20 cellular contexts compared by ENCODE assay signal in the genomic region with DNA sequence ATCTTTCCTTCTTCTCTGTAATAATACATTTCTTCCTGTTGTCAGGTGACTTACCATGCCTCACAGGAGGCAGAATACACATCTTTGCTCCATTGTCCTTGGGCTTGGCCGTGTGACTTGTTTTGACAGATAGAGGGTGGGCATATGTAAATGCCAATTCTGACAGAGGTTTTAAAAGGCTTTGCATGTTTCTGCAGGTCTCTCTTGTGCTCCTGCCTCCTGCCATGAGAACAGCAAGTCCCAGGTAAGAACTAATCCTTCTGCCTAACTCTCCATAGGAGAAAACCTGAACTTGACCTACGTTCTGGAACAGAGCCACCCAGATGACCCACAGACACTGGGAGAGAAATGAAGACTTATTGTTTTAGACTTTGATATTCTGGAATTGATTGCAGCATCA.
"Had no signal": no experiment of that assay in that cellular context is flagged by ENCODE, and none has a peak within 500 bp of the region (broad histone marks: within the 10 kb centered on the region; RNA-seq: fewer than 3 reads in every experiment).

No MANE protein-coding gene starts in this region.

- H3K4me3 ChIP-seq: ascending aorta, K562, Peyer's patch had no signal

- H3K27ac ChIP-seq: ascending aorta, Peyer's patch had no signal

- H3K36me3 ChIP-seq: ascending aorta, Peyer's patch had no signal

- H3K27me3 ChIP-seq: ascending aorta, Peyer's patch had no signal

- H3K4me1 ChIP-seq: ascending aorta, Peyer's patch had no signal

- DNase-seq: activated CD4-positive, alpha-beta T cell treated with anti-CD3 and anti-CD28 coated beads for 48 hours; activated CD4-positive, alpha-beta T cell treated with anti-CD3 and anti-CD28 coated beads, Interleukin-2, amount 50 U/mL, for 4 hours; activated CD8-positive, alpha-beta memory T cell treated with anti-CD3 and anti-CD28 coated beads, Interleukin-2, amount 50 U/mL, for 48 hours; activated CD8-positive, alpha-beta T cell treated with anti-CD3 and anti-CD28 coated beads, Interleukin-2, amount 10 ng/mL, durations not matched to agents 7 days and 5 days; activated effector memory CD4-positive, alpha-beta T cell treated with Interleukin-2 at 50 U/mL for 16 hours; activated naive CD4-positive, alpha-beta T cell; activated T-cell treated with anti-CD3 and anti-CD28 coated beads, Interleukin-2, amount 50 U/mL, for 1 hour; caudate nucleus; Karpas-422; NCI-H1105 treated with DMSO at 0.1 percent for 48 hours; NCI-H1436 treated with DMSO at 0.1 percent for 48 hours; NCI-H187; NCI-H2081 treated with DMSO at 0.1 percent for 48 hours; NCI-H510A treated with DMSO at 0.1 percent for 48 hours; NCI-H69; Peyer's patch; SHP77 treated with DMSO at 0.1 percent for 48 hours had no signal

- ATAC-seq: activated CD4-positive, CD25-positive, alpha-beta regulatory T cell treated with anti-CD3 and anti-CD28 coated beads, Interleukin-2, amount 50 U/mL, for 24 hours; activated CD8-positive, alpha-beta T cell treated with anti-CD3 and anti-CD28 coated beads, Interleukin-2, amount 10 ng/mL, durations not matched to agents 7 days and 5 days; K562 had no signal

- H3K9me3 ChIP-seq: ascending aorta, Peyer's patch had no signal
